In genomic region chr3:118734664-118735063, GRCh38 we compare ENCODE assay signal across 21 cellular contexts.
"Had no signal": no experiment of that assay in that cellular context is flagged by ENCODE, and none has a peak within 500 bp of the region (broad histone marks: within the 10 kb centered on the region; RNA-seq: fewer than 3 reads in every experiment).

No MANE protein-coding gene starts in this region.

- DNase-seq: effector CD8-positive, alpha-beta T cell; endodermal cell; foreskin keratinocyte; heart right ventricle; hippocampal formation; left cardiac atrium; left lung; mesenchymal stem cell; mucosa of descending colon; naive B cell; right lobe of liver; small intestine; stimulated activated CD4-positive, alpha-beta T cell treated with anti-CD3 and anti-CD28 coated beads, Interleukin-15, amount 100 ng/mL, for 24 hours; stimulated activated CD4-positive, alpha-beta T cell treated with anti-CD3 and anti-CD28 coated beads, Interleukin-2, amount 100 ng/mL, for 48 hours; stimulated activated naive CD4-positive, alpha-beta T cell; stimulated activated naive CD8-positive, alpha-beta T cell treated with anti-CD3 and anti-CD28 coated beads, Interleukin-15, amount 100 ng/mL, for 72 hours; transverse colon; upper lobe of right lung; uterus had no signal

- ATAC-seq: foreskin keratinocyte; gastroesophageal sphincter; heart right ventricle; left cardiac atrium; left lung; mucosa of descending colon; natural killer cell treated with Interleukin-12 subunit alpha and Interleukin-12 subunit beta and Interleukin-15 and Interleukin-18, amount 100 ng/mL, for 72 hours; right lobe of liver; stimulated activated naive CD8-positive, alpha-beta T cell treated with anti-CD3 and anti-CD28 coated beads, Interleukin-15, amount 100 ng/mL, for 72 hours; upper lobe of right lung had no signal
